ENCODE assay signal across 15 cellular contexts in genomic region chr10:1408656-1409358, GRCh38.
"Had no signal": no experiment of that assay in that cellular context is flagged by ENCODE, and none has a peak within 500 bp of the region (broad histone marks: within the 10 kb centered on the region; RNA-seq: fewer than 3 reads in every experiment).

No MANE protein-coding gene starts in this region.

- H3K27ac ChIP-seq: suprapubic skin, transverse colon, vagina had no signal

- H3K4me3 Mint-ChIP-seq: activated naive CD8-positive, alpha-beta T cell; effector memory CD8-positive, alpha-beta T cell; natural killer cell treated with Interleukin-12 subunit alpha and Interleukin-12 subunit beta and Interleukin-15 and Interleukin-18, amount 100 ng/mL, for 72 hours; stimulated activated naive CD8-positive, alpha-beta T cell treated with anti-CD3 and anti-CD28 coated beads, Interleukin-15, Interleukin-2, amounts not matched to agents 100 ng/mL and 50 ng/mL, for 24 hours; T-helper 2 cell treated with Interferon-gamma antibody and Interleukin-4, amounts not matched to agents 5 μg/mL and 100 μg/mL, for 36 hours; WTC11 had no signal

- H3K27ac Mint-ChIP-seq: activated naive CD8-positive, alpha-beta T cell; effector memory CD8-positive, alpha-beta T cell; natural killer cell treated with Interleukin-12 subunit alpha and Interleukin-12 subunit beta and Interleukin-15 and Interleukin-18, amount 100 ng/mL, for 72 hours; stimulated activated naive CD8-positive, alpha-beta T cell treated with anti-CD3 and anti-CD28 coated beads, Interleukin-15, Interleukin-2, amounts not matched to agents 100 ng/mL and 50 ng/mL, for 24 hours; T-helper 2 cell treated with Interferon-gamma antibody and Interleukin-4, amounts not matched to agents 5 μg/mL and 100 μg/mL, for 36 hours; WTC11 had no signal

- H3K27me3 ChIP-seq: vagina had no signal

- DNase-seq: activated CD4-positive, alpha-beta T cell treated with anti-CD3 and anti-CD28 coated beads for 48 hours; cerebellar nuclear complex; dermis blood vessel endothelial cell; effector memory CD8-positive, alpha-beta T cell; foreskin fibroblast; nucleus accumbens; retina; transverse colon had no signal

- H3K36me3 ChIP-seq: suprapubic skin, transverse colon, vagina had no signal

- H3K4me3 ChIP-seq: suprapubic skin, transverse colon, vagina had no signal

- H3K9me3 Mint-ChIP-seq: effector memory CD8-positive, alpha-beta T cell; natural killer cell treated with Interleukin-12 subunit alpha and Interleukin-12 subunit beta and Interleukin-15 and Interleukin-18, amount 100 ng/mL, for 72 hours; stimulated activated naive CD8-positive, alpha-beta T cell treated with anti-CD3 and anti-CD28 coated beads, Interleukin-15, Interleukin-2, amounts not matched to agents 100 ng/mL and 50 ng/mL, for 24 hours; T-helper 2 cell treated with Interferon-gamma antibody and Interleukin-4, amounts not matched to agents 5 μg/mL and 100 μg/mL, for 36 hours; WTC11 had no signal

- H3K4me1 ChIP-seq: suprapubic skin, transverse colon, vagina had no signal

- H3K36me3 Mint-ChIP-seq: activated naive CD8-positive, alpha-beta T cell; natural killer cell treated with Interleukin-12 subunit alpha and Interleukin-12 subunit beta and Interleukin-15 and Interleukin-18, amount 100 ng/mL, for 72 hours; WTC11 had no signal
